Comparison of ENCODE assay signal across 20 cellular contexts in genomic region chr1:80536464-80536863, GRCh38.
DNase-seq lines count a peak whose midpoint lies in the region; TF ChIP-seq lines count a peak whose summit lies in the region.
"Had no signal": no experiment of that assay in that cellular context is flagged by ENCODE, and none has a peak within 500 bp of the region (broad histone marks: within the 10 kb centered on the region; RNA-seq: fewer than 3 reads in every experiment).

No MANE protein-coding gene starts in this region.

- H3K27ac ChIP-seq in SU-DHL-6 (ENCODE audit: low read depth, low read length) (no peak overlapping the region), iPS-20b (ENCODE audit: low read length) (peak overlapping the region; percentile 52)
- H3K27ac ChIP-seq: HL-60, SJSA1 had no signal

- H3K27ac Mint-ChIP-seq in neural crest cell (ENCODE audit: unreplicated experiment) (peak overlapping the region; percentile 82), mesothelial cell of epicardium (no peak overlapping the region)
- H3K27ac Mint-ChIP-seq: B cell, CD14-positive monocyte had no signal

- H3K4me2 ChIP-seq in SU-DHL-6 (ENCODE audit: low read depth, low read length, poor library complexity, severe bottlenecking) = no peak overlapping the region

- no peaks in the 10 kb centered on the region for H3F3A ChIP-seq in SU-DHL-6 (ENCODE audit: insufficient read depth)

- no peaks in the 10 kb centered on the region for H3K9me2 ChIP-seq in SU-DHL-6 (replicated peaks; ENCODE audit: insufficient read depth, low read length)

- no peaks in the 10 kb centered on the region for H3K27me3 Mint-ChIP-seq in neural crest cell (ENCODE audit: low read depth)
- no peaks in the 10 kb centered on the region for H3K27me3 Mint-ChIP-seq in mesothelial cell of epicardium (ENCODE audit: low read depth)
- H3K27me3 Mint-ChIP-seq: B cell had no signal

- H3K9me3 ChIP-seq in SU-DHL-6 (ENCODE audit: insufficient read depth, low read length) (no peaks in the 10 kb centered on the region), iPS-20b (ENCODE audit: insufficient read depth, low read depth, low read length) (no peaks in the 10 kb centered on the region)
- H3K9me3 ChIP-seq: SJSA1 had no signal

- DNase-seq in DMS114 treated with DMSO at 0.1 percent for 48 hours (lab: John Stamatoyannopoulos, UW; ENCODE audit: unreplicated experiment) = peak; percentile 90
- no peak for DNase-seq in neural crest cell (ENCODE audit: low read depth, low spot score)
- DNase-seq in NCI-H524 treated with DMSO at 0.1 percent for 48 hours (lab: John Stamatoyannopoulos, UW) = no peak
- DNase-seq in NCI-H1417 treated with DMSO at 0.1 percent for 48 hours (lab: John Stamatoyannopoulos, UW) = no peak
- DNase-seq in HUDEP-2 (lab: John Stamatoyannopoulos, UW; ENCODE audit: unreplicated experiment in 76 of 76) = no peak
- no peak for DNase-seq in mesothelial cell of epicardium (ENCODE audit: low spot score in 2 of 2, unreplicated experiment in 2 of 2)
- DNase-seq: H7, KBM-7, MM.1S, NCI-H1048, NCI-H1436 treated with DMSO at 0.1 percent for 48 hours, NCI-H1930, NCI-H526, OCI-M1 had no signal

- H3K9ac ChIP-seq in SU-DHL-6 (ENCODE audit: low read length) = no peak overlapping the region
- no peak overlapping the region for H3K9ac ChIP-seq in iPS-20b (ENCODE audit: low read depth, low read length)

- no peaks in the 10 kb centered on the region for H3K27me3 ChIP-seq in SU-DHL-6 (ENCODE audit: low read length)
- no peaks in the 10 kb centered on the region for H3K27me3 ChIP-seq in iPS-20b (ENCODE audit: insufficient read depth, low read length)
- H3K27me3 ChIP-seq: SJSA1 had no signal

- H2AFZ ChIP-seq in SU-DHL-6 (ENCODE audit: low read depth, low read length, severe bottlenecking) = peak overlapping the region; percentile 64

- H3K9me3 Mint-ChIP-seq in neural crest cell = peaks cover 3% of the 10 kb centered on the region
- H3K9me3 Mint-ChIP-seq in mesothelial cell of epicardium = peaks cover 2% of the 10 kb centered on the region

- H3K36me3 ChIP-seq in SU-DHL-6 (ENCODE audit: low read length) (no peaks in the 10 kb centered on the region), iPS-20b (ENCODE audit: insufficient read depth, low read depth, low read length) (no peaks in the 10 kb centered on the region)
- H3K36me3 ChIP-seq: SJSA1 had no signal

- H3K36me3 Mint-ChIP-seq in neural crest cell (ENCODE audit: low read depth) = no peaks in the 10 kb centered on the region
- H3K36me3 Mint-ChIP-seq in mesothelial cell of epicardium = no peaks in the 10 kb centered on the region
- H3K36me3 Mint-ChIP-seq: CD14-positive monocyte had no signal

- H3K4me1 Mint-ChIP-seq in neural crest cell (peaks cover 54% of the 10 kb centered on the region), mesothelial cell of epicardium (peaks cover 45% of the 10 kb centered on the region)
- H3K4me1 Mint-ChIP-seq: B cell, CD14-positive monocyte had no signal

- H3K4me3 ChIP-seq in SU-DHL-6 (ENCODE audit: insufficient read depth, low read length, poor library complexity, severe bottlenecking) = no peak overlapping the region
- H3K4me3 ChIP-seq in iPS-20b (ENCODE audit: low read length) = no peak overlapping the region
- H3K4me3 ChIP-seq: SJSA1 had no signal

- H3K4me3 Mint-ChIP-seq in neural crest cell (no peak overlapping the region), mesothelial cell of epicardium (no peak overlapping the region)
- H3K4me3 Mint-ChIP-seq: B cell, CD14-positive monocyte had no signal

- no peaks in the 10 kb centered on the region for H4K20me1 ChIP-seq in SU-DHL-6 (ENCODE audit: low read depth, low read length)

- TF ChIP-seq CTCF in SU-DHL-6 (IDR thresholded peaks at IDR 0.05; ENCODE audit: insufficient read depth, low read length, poor library complexity, severe bottlenecking) (no peak), neural crest cell (conservative IDR thresholded peaks at IDR 0.05) (no peak), mesothelial cell of epicardium (IDR thresholded peaks at IDR 0.05; ENCODE audit: unreplicated experiment) (no peak)

- no peaks in the 10 kb centered on the region for H3K79me2 ChIP-seq in SU-DHL-6 (ENCODE audit: insufficient read depth, low read length)

- peaks cover 51% of the 10 kb centered on the region for H3K4me1 ChIP-seq in iPS-20b (ENCODE audit: insufficient read depth, low read length)
